ENCODE assay signal across 17 cellular contexts in genomic region chr9:92489209-92489608, GRCh38. TPM values are rescaled to one million over a fixed set of nuclear protein-coding genes. Genes with fewer than 3 reads are reported as not detected.
DNase-seq lines count a peak whose midpoint lies in the region; ATAC-seq and TF ChIP-seq lines count a peak whose summit lies in the region.
"Had no signal": no experiment of that assay in that cellular context is flagged by ENCODE, and none has a peak within 500 bp of the region (broad histone marks: within the 10 kb centered on the region; RNA-seq: fewer than 3 reads in every experiment).

No MANE protein-coding gene starts in this region.

- H3K27me3 ChIP-seq in ascending aorta (no peaks in the 10 kb centered on the region), foreskin keratinocyte (no peaks in the 10 kb centered on the region), thoracic aorta (replicated peaks; ENCODE audit: insufficient read depth) (no peaks in the 10 kb centered on the region)
- H3K27me3 ChIP-seq: BLaER1 had no signal

- TF ChIP-seq CTCF in ascending aorta (IDR thresholded peaks at IDR 0.05) (no peak), foreskin keratinocyte (conservative IDR thresholded peaks at IDR 0.05) (no peak), thoracic aorta (IDR thresholded peaks at IDR 0.05) (no peak), GM13976 (IDR thresholded peaks at IDR 0.05; ENCODE audit: borderline replicate concordance, control extremely low read depth, extremely low read depth, insufficient read depth, missing control alignments) (no peak)

- H3K4me3 ChIP-seq in ascending aorta (no peak overlapping the region), thoracic aorta (no peak overlapping the region)
- H3K4me3 ChIP-seq: BLaER1 had no signal

- H3K36me3 ChIP-seq in ascending aorta (peaks cover 0 to 8% of the 10 kb centered on the region in 2 donors), thoracic aorta (no peaks in the 10 kb centered on the region)
- H3K36me3 ChIP-seq: BLaER1 had no signal

- H3K27ac ChIP-seq in ascending aorta (peak overlapping the region; percentile 86 to 92), foreskin keratinocyte (no peak overlapping the region), thoracic aorta (peak overlapping the region; percentile 82 to 96)
- H3K27ac ChIP-seq: BLaER1 had no signal

- ATAC-seq in foreskin keratinocyte = peak; percentile 57
- no peak for ATAC-seq in thoracic aorta (ENCODE audit: insufficient number of reproducible peaks, low FRiP score, low read depth)
- ATAC-seq in stimulated activated naive CD8-positive, alpha-beta T cell treated with anti-CD3 and anti-CD28 coated beads, Interleukin-15, Interleukin-2, amounts not matched to agents 100 U/mL and 50 U/mL, for 24 hours = no peak
- ATAC-seq: activated CD4-positive, CD25-positive, alpha-beta regulatory T cell treated with anti-CD3 and anti-CD28 coated beads, Interleukin-2, amount 50 U/mL, for 24 hours; Panc1 had no signal

- H3K9me3 ChIP-seq in ascending aorta = no peaks in the 10 kb centered on the region
- no peaks in the 10 kb centered on the region for H3K9me3 ChIP-seq in thoracic aorta
- H3K9me3 ChIP-seq: BLaER1 had no signal

- H3K4me1 ChIP-seq in ascending aorta = peaks cover 9 to 33% of the 10 kb centered on the region in 2 donors
- H3K4me1 ChIP-seq in foreskin keratinocyte = peaks cover 1% of the 10 kb centered on the region
- H3K4me1 ChIP-seq in thoracic aorta (ENCODE audit: control insufficient read depth in 1 of 2, low read depth in 2 of 2) = peaks cover 14 to 64% of the 10 kb centered on the region in 2 donors
- H3K4me1 ChIP-seq: BLaER1 had no signal

- intact Hi-C loops in ascending aorta (cut with DNase I) = no loop called here

- in situ Hi-C loops in GM13976 (cut with MboI; ENCODE audit: low sequenced_read_pairs, unreplicated experiment) = loop anchor here (25.0 kb wide), 1 partner anchor 298 kb away; no protein-coding TSS in a partner anchor

- DNase-seq in HT1080 (ENCODE audit: low read depth) (peak; percentile 58), ascending aorta (ENCODE audit: low spot score in 2 of 2) (no peak), foreskin keratinocyte (no peak), thoracic aorta (ENCODE audit: low spot score) (no peak), cerebellum (ENCODE audit: low spot score) (no peak), GM13976 (ENCODE audit: low spot score) (no peak), AG08396 (ENCODE audit: low spot score) (no peak)
- no peak for DNase-seq in stimulated activated naive CD8-positive, alpha-beta T cell treated with anti-CD3 and anti-CD28 coated beads, Interleukin-15, Interleukin-2, amounts not matched to agents 100 U/mL and 50 U/mL, for 24 hours
- DNase-seq: activated T-cell treated with anti-CD3 and anti-CD28 coated beads for 4 hours, DMS79 treated with DMSO at 0.1 percent for 48 hours, NCI-H146, NCI-H510A had no signal

RNA-seq across cellular contexts. Expression of gene ASPN, which starts 6.9 kb away (rescaled TPM):
- not detected in 2 replicates for total RNA-seq in HT1080 (2014; rRNA removed; shearing (Covaris generic))
- not detected in 2 replicates for polyA plus RNA-seq in HT1080 (2015; cell fraction: cytosol; rRNA removed)
- not detected in 2 replicates for polyA plus RNA-seq in HT1080 (2015; cell fraction: nucleus; rRNA removed)
- total RNA-seq in ascending aorta (43.5 TPM), foreskin keratinocyte (not detected in 2 replicates), thoracic aorta (100 to 1,000 TPM; 110 to 122 TPM), cerebellum (2.9 TPM)
- polyA plus RNA-seq in foreskin keratinocyte = 0.02 TPM in 1 of 2 replicates, not detected in the other
- total RNA-seq: dermis microvascular lymphatic vessel endothelial cell had no signal
- polyA plus RNA-seq: IgD-negative memory B cell had no signal

RNA-seq across cellular contexts. Expression of gene ECM2, which starts 46.6 kb away (rescaled TPM):
- total RNA-seq in HT1080 (2014; rRNA removed; shearing (Covaris generic)) = 0.11 and 0.17 TPM in 2 replicates
- 0.79 and 1.1 TPM in 2 replicates for polyA plus RNA-seq in HT1080 (2015; cell fraction: cytosol; rRNA removed)
- 0.62 and 1.3 TPM in 2 replicates for polyA plus RNA-seq in HT1080 (2015; cell fraction: nucleus; rRNA removed)
- total RNA-seq in ascending aorta (20.1 TPM), foreskin keratinocyte (0.39 and 1.4 TPM in 2 replicates), thoracic aorta (10 to 100 TPM; 63.6 to 78.7 TPM), cerebellum (10.1 TPM)
- 0.30 and 1.0 TPM in 2 replicates for polyA plus RNA-seq in foreskin keratinocyte
- total RNA-seq: dermis microvascular lymphatic vessel endothelial cell had no signal
- polyA plus RNA-seq: IgD-negative memory B cell had no signal

Comparison
In these comparisons a context has a peak if more than half of its experiments do, and no peak if none do; other contexts are left out.
1. RNA of gene ASPN, which starts 6.9 kb away (total RNA-seq): 110 to 122 TPM in thoracic aorta and 43.5 TPM in ascending aorta (single experiment); 2.9 TPM in cerebellum (single experiment), not detected in foreskin keratinocyte and not detected in HT1080; every median in the first group is over 10 times any median in the second.